ENCODE assay signal across 11 cellular contexts in the genomic region with DNA sequence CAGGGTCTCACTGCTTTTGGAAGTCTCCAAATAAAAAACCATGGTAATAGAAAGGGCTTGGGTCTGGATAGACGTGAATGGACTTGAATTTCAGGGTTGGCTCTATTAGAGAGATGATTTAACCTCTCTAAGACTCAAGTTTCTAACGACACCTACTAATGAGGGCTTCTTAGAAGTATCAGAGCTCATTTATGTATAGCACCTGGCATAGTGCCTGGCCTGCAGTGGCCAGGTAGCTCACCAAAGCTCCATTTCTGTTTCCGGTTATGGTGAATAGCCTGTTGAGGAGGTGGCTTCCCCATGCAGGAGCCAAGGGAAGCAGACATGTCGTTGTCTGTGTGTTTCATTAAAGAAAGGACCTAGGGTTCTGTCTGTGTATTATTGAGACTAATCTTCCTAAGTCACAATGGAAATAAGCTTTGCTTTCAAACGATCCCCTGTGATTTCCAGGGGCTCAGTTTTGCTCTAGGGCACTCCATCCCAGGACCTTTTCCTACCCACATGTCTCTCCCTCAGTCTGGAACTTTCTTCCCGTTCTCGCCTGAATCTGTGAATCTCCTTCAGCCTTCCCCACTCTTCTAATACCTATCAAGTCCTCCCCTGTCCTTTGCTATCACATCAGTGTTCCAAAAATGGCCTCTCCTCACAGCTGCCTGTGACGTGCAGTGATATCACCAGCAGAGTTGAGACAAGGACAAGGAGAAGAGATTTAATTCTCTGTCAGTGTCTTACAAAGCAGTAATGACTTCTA.
DNase-seq lines count a peak whose midpoint lies in the region; ATAC-seq and TF ChIP-seq lines count a peak whose summit lies in the region.
"Had no signal": no experiment of that assay in that cellular context is flagged by ENCODE, and none has a peak within 500 bp of the region (broad histone marks: within the 10 kb centered on the region; RNA-seq: fewer than 3 reads in every experiment).

No MANE protein-coding gene starts in this region.

- H3K9me3 Mint-ChIP-seq in mesothelial cell of epicardium (no peaks in the 10 kb centered on the region), progenitor cell of endocrine pancreas (ENCODE audit: low read depth) (no peaks in the 10 kb centered on the region)

- H3K9me3 ChIP-seq in tibial nerve, result no peaks in the 10 kb centered on the region

- no peak for ATAC-seq in GM21619 (IDR thresholded peaks at IDR 0.05; ENCODE audit: unreplicated experiment)

- H3K4me3 ChIP-seq in tibial nerve, result no peak overlapping the region

- DNase-seq in NOMO-1 treated with DMSO at 0.1 percent for 48 hours (lab: John Stamatoyannopoulos, UW; ENCODE audit: unreplicated experiment), result peak; percentile 25
- DNase-seq in NOMO-1 (lab: John Stamatoyannopoulos, UW; ENCODE audit: unreplicated experiment in 2 of 2), result no peak
- DNase-seq in mesothelial cell of epicardium (ENCODE audit: low spot score in 2 of 2, unreplicated experiment in 2 of 2), result no peak
- no peak for DNase-seq in tibial nerve (ENCODE audit: low spot score in 2 of 2)
- no peak for DNase-seq in dedifferentiated amniotic fluid mesenchymal stem cell (ENCODE audit: extremely low spot score)
- DNase-seq in progenitor cell of endocrine pancreas (ENCODE audit: low spot score, unreplicated experiment), result no peak
- DNase-seq: ACHN; NCI-H510A; stimulated activated naive CD4-positive, alpha-beta T cell had no signal

- 73 to 74% methylated on average over 8 of the region's 8 CpGs for WGBS in tibial nerve, 2 donors

- H3K27ac ChIP-seq in angular gyrus (ENCODE audit: low read depth, low read length) (peak overlapping the region; percentile 32), tibial nerve (peak overlapping the region; percentile 37 to 74 (median 72))

- H3K36me3 ChIP-seq in tibial nerve, result peaks cover 0 to 8% (median 0%) of the 10 kb centered on the region in 3 donors

- no peaks in the 10 kb centered on the region for H3K27me3 Mint-ChIP-seq in mesothelial cell of epicardium (ENCODE audit: low read depth)
- H3K27me3 Mint-ChIP-seq in progenitor cell of endocrine pancreas, result no peaks in the 10 kb centered on the region

- TF ChIP-seq CTCF in mesothelial cell of epicardium (IDR thresholded peaks at IDR 0.05; ENCODE audit: unreplicated experiment) (no peak), tibial nerve (IDR thresholded peaks at IDR 0.05) (no peak), progenitor cell of endocrine pancreas (IDR thresholded peaks at IDR 0.05; ENCODE audit: unreplicated experiment) (no peak)

- H3K4me1 Mint-ChIP-seq in mesothelial cell of epicardium, result peaks cover 29% of the 10 kb centered on the region
- peaks cover 28% of the 10 kb centered on the region for H3K4me1 Mint-ChIP-seq in progenitor cell of endocrine pancreas (ENCODE audit: low read depth)

- H3K27ac Mint-ChIP-seq in mesothelial cell of epicardium (peak overlapping the region; percentile 85), progenitor cell of endocrine pancreas (no peak overlapping the region)

- H3K36me3 Mint-ChIP-seq in mesothelial cell of epicardium, result peaks cover 20% of the 10 kb centered on the region
- H3K36me3 Mint-ChIP-seq in progenitor cell of endocrine pancreas (ENCODE audit: insufficient read depth), result peaks cover 13% of the 10 kb centered on the region

- TF ChIP-seq EP300 in tibial nerve (IDR thresholded peaks at IDR 0.05), result no peak

- no peak for TF ChIP-seq POLR2A in tibial nerve (IDR thresholded peaks at IDR 0.05)

- H3K4me3 Mint-ChIP-seq in mesothelial cell of epicardium (no peak overlapping the region), progenitor cell of endocrine pancreas (ENCODE audit: low read depth) (no peak overlapping the region)

- peaks cover 0 to 55% (median 30%) of the 10 kb centered on the region in 4 donors for H3K4me1 ChIP-seq in tibial nerve

- no peaks in the 10 kb centered on the region for H3K27me3 ChIP-seq in tibial nerve
